In the genomic region with DNA sequence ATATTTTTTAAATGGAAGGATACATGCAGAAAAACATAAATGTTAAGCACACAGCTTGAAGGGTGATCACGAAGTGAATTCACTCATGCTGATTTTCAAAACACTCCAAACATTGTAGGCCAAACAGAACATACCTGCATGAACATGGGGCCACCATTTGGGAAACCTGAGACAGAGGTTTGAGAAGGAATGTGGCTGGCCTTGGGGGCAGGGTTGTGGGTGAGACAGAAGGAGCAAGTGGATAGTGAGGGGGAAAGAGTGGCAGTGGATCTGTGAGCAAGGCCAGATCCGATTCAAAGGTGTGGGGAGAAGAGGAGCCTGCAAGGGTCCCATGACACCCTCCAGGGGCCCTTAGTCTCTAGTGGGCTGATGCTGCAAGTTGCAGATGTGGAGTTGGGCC, we compare ENCODE assay signal across 19 cellular contexts.
"Had no signal": no experiment of that assay in that cellular context is flagged by ENCODE, and none has a peak within 500 bp of the region (broad histone marks: within the 10 kb centered on the region; RNA-seq: fewer than 3 reads in every experiment).

No MANE protein-coding gene starts in this region.

- H3K9me3 Mint-ChIP-seq: mesothelial cell of epicardium had no signal

- H3K4me3 Mint-ChIP-seq: mesothelial cell of epicardium, naive B cell had no signal

- H3K79me2 ChIP-seq: hepatocyte had no signal

- H3K4me1 Mint-ChIP-seq: mesothelial cell of epicardium, naive B cell had no signal

- H3K4me1 ChIP-seq: uterus had no signal

- H2AFZ ChIP-seq: hepatocyte had no signal

- H3K4me2 ChIP-seq: hepatocyte had no signal

- H3K4me3 ChIP-seq: hepatocyte, right atrium auricular region, thoracic aorta, uterus had no signal

- DNase-seq: activated CD4-positive, alpha-beta T cell treated with anti-CD3 and anti-CD28 coated beads for 4 hours; activated CD4-positive, alpha-beta T cell treated with anti-CD3 and anti-CD28 coated beads, Interleukin-2, amount 50 U/mL, for 4 hours; activated gamma-delta T cell; activated naive CD4-positive, alpha-beta T cell treated with anti-CD3 and anti-CD28 coated beads, Interleukin-2, amount 50 U/mL, for 16 hours; amniotic stem cell; brain microvascular endothelial cell; effector CD4-positive, alpha-beta T cell; left cardiac atrium; left ventricle myocardium superior; mammary epithelial cell; naive B cell; occipital lobe; stimulated activated naive CD4-positive, alpha-beta T cell; trophoblast cell; uterus had no signal

- H3K27me3 Mint-ChIP-seq: naive B cell had no signal

- H3K27me3 ChIP-seq: brain microvascular endothelial cell, hepatocyte, right atrium auricular region, uterus had no signal

- H3K27ac ChIP-seq: brain microvascular endothelial cell, hepatocyte, right atrium auricular region, thoracic aorta, uterus had no signal

- H3K9me3 ChIP-seq: right atrium auricular region, thoracic aorta, uterus had no signal

- H3K27ac Mint-ChIP-seq: mesothelial cell of epicardium had no signal

- H3K36me3 Mint-ChIP-seq: naive B cell had no signal

- H3K36me3 ChIP-seq: brain microvascular endothelial cell, right atrium auricular region, thoracic aorta, uterus had no signal
